Comparison of ENCODE assay signal across 1 cellular context in the genomic region with DNA sequence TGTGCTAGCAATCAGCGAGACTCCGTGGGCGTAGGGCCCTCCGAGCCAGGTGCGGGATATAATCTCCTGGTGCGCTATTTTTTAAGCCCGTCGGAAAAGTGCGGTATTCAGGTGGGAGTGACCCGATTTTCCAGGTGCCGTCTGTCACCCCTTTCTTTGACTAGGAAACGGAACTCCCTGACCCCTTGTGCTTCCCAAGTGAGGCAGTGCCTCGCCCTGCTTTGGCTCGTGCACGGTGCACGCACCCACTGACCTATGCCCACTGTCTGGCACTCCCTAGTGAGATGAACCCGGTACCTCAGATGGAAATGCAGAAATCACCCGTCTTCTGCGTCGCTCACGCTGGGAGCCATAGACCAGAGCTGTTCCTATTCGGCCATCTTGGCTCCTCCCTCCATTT. TPM values are rescaled to one million over a fixed set of nuclear protein-coding genes. Genes with fewer than 3 reads are reported as not detected.
"Had no signal": no experiment of that assay in that cellular context is flagged by ENCODE, and none has a peak within 500 bp of the region (broad histone marks: within the 10 kb centered on the region; RNA-seq: fewer than 3 reads in every experiment).

No MANE protein-coding gene starts in this region.

RNA-seq across cellular contexts. Expression of a gene that starts 54.3 kb away (rescaled TPM):
- total RNA-seq: OCI-LY7 had no signal
